In the genomic region with DNA sequence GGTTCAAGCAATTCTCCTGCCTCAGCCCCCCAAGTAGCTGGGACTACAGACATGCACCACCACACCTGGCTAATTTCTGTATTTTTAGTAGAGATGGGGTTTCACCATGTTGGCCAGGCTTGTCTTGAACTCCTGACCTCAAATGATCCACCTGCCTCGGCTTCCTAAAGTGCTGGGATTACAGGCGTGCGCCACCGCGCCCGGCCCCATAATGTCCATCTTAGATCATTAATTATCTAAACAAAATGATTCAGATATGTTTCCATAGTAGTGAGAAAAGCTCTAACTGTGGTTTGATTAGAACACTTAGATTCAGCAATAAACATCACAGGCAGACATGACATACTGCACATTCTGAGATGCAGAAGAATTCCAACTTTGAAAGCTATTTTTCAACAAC, we compare ENCODE assay signal across 8 cellular contexts.
DNase-seq lines count a peak whose midpoint lies in the region; ATAC-seq and TF ChIP-seq lines count a peak whose summit lies in the region.
"Not testable (repeated sequence)": the region's sequence is repeated elsewhere in the genome, so short reads cannot be mapped to it uniquely, and the experiment has no call there.

No MANE protein-coding gene starts in this region.

- peak overlapping the region; percentile 37 for H3K27ac Mint-ChIP-seq in activated CD8-positive, alpha-beta T cell treated with anti-CD3 and anti-CD28 coated beads for 36 hours
- peak overlapping the region; percentile 37 for H3K27ac Mint-ChIP-seq in activated naive CD8-positive, alpha-beta T cell treated with anti-CD3 and anti-CD28 coated beads for 36 hours
- H3K27ac Mint-ChIP-seq in chondrocyte (ENCODE audit: unreplicated experiment) (peak overlapping the region; percentile 24), nephron (peak overlapping the region; percentile 60 to 66 (median 64))

- not testable (repeated sequence) for H3K36me3 ChIP-seq in SU-DHL-6 (ENCODE audit: low read length); tibial artery

- H3K27me3 Mint-ChIP-seq in activated CD8-positive, alpha-beta T cell treated with anti-CD3 and anti-CD28 coated beads for 36 hours; activated naive CD8-positive, alpha-beta T cell treated with anti-CD3 and anti-CD28 coated beads for 36 hours; chondrocyte (ENCODE audit: low read depth); nephron (ENCODE audit: low read depth): not testable (repeated sequence)

- H3K9me3 ChIP-seq in SU-DHL-6 (ENCODE audit: insufficient read depth, low read length); tibial artery: not testable (repeated sequence)

- H3K4me1 Mint-ChIP-seq in activated CD8-positive, alpha-beta T cell treated with anti-CD3 and anti-CD28 coated beads for 36 hours (ENCODE audit: low read depth): peaks cover 82% of the 10 kb centered on the region
- H3K4me1 Mint-ChIP-seq in activated naive CD8-positive, alpha-beta T cell treated with anti-CD3 and anti-CD28 coated beads for 36 hours: peaks cover 71% of the 10 kb centered on the region
- H3K4me1 Mint-ChIP-seq in chondrocyte (ENCODE audit: low read depth) (peaks cover 89% of the 10 kb centered on the region), nephron (peaks cover 62% of the 10 kb centered on the region)

- CTCF ChIA-PET in activated CD8-positive, alpha-beta T cell treated with anti-CD3 and anti-CD28 coated beads for 36 hours (lab: Charles Lee): interaction anchor here (1.2 to 1.9 kb wide), 6 partner anchors 11 to 153 kb away, joined by 3 to 9 read pairs (median 5); a partner anchor contains a TSS

- not testable (repeated sequence) for H3K36me3 Mint-ChIP-seq in activated CD8-positive, alpha-beta T cell treated with anti-CD3 and anti-CD28 coated beads for 36 hours (ENCODE audit: low read depth); activated naive CD8-positive, alpha-beta T cell treated with anti-CD3 and anti-CD28 coated beads for 36 hours; chondrocyte (ENCODE audit: low read depth)
- peaks cover 12% of the 10 kb centered on the region for H3K36me3 Mint-ChIP-seq in nephron (ENCODE audit: low read depth)

- H3K4me2 ChIP-seq in SU-DHL-6 (ENCODE audit: low read depth, low read length, poor library complexity, severe bottlenecking): peak overlapping the region; percentile 88

- not testable (repeated sequence) for TF ChIP-seq CTCF in AG10803 (conservative IDR thresholded peaks at IDR 0.05; ENCODE audit: low read length); SU-DHL-6 (IDR thresholded peaks at IDR 0.05; ENCODE audit: insufficient read depth, low read length, poor library complexity, severe bottlenecking); activated CD8-positive, alpha-beta T cell treated with anti-CD3 and anti-CD28 coated beads for 36 hours (IDR thresholded peaks at IDR 0.05); chondrocyte (IDR thresholded peaks at IDR 0.05); nephron (IDR thresholded peaks at IDR 0.05; ENCODE audit: unreplicated experiment in 3 of 3); tibial artery (IDR thresholded peaks at IDR 0.05)

- peaks cover 90% of the 10 kb centered on the region for H3K79me2 ChIP-seq in SU-DHL-6 (ENCODE audit: insufficient read depth, low read length)

- H3K4me3 Mint-ChIP-seq in activated CD8-positive, alpha-beta T cell treated with anti-CD3 and anti-CD28 coated beads for 36 hours; activated naive CD8-positive, alpha-beta T cell treated with anti-CD3 and anti-CD28 coated beads for 36 hours; chondrocyte (ENCODE audit: unreplicated experiment): not testable (repeated sequence)
- H3K4me3 Mint-ChIP-seq in nephron: peak overlapping the region in 2 of 3 experiments; percentile 6 to 23

- POLR2A ChIA-PET in activated CD8-positive, alpha-beta T cell treated with anti-CD3 and anti-CD28 coated beads for 36 hours (lab: Charles Lee): interaction anchor here (3.2 kb wide), 1 partner anchor 106 kb away, joined by 10 read pairs; a partner anchor contains a TSS

- H3K27ac ChIP-seq in SU-DHL-6 (ENCODE audit: low read depth, low read length) (peak overlapping the region; percentile 9; the same call in 1 of the 2 replicates), tibial artery (peak overlapping the region; percentile 45 to 83)

- H3K9ac ChIP-seq in SU-DHL-6 (ENCODE audit: low read length): peak overlapping the region; percentile 1; the same call in 1 of the 2 replicates

- H3K9me2 ChIP-seq in SU-DHL-6 (replicated peaks; ENCODE audit: insufficient read depth, low read length): not testable (repeated sequence)

- intact Hi-C loops in activated CD8-positive, alpha-beta T cell treated with anti-CD3 and anti-CD28 coated beads for 36 hours (cut with micrococcal nuclease): loop anchor here (5.0 kb wide), 1 partner anchor 107 kb away; a partner anchor contains a TSS
- intact Hi-C loops in tibial artery (cut with DNase I; ENCODE audit: low total_unique reads): not testable (repeated sequence)

- H3K4me3 ChIP-seq in AG10803 (ENCODE audit: low read length); SU-DHL-6 (ENCODE audit: insufficient read depth, low read length, poor library complexity, severe bottlenecking); tibial artery: not testable (repeated sequence)

- H3K27me3 ChIP-seq in SU-DHL-6 (ENCODE audit: low read length); tibial artery: not testable (repeated sequence)

- H3K4me1 ChIP-seq in tibial artery: peaks cover 4 to 93% (median 39%) of the 10 kb centered on the region in 4 donors

- H2AFZ ChIP-seq in SU-DHL-6 (ENCODE audit: low read depth, low read length, severe bottlenecking): not testable (repeated sequence)

- ATAC-seq in activated CD8-positive, alpha-beta T cell treated with anti-CD3 and anti-CD28 coated beads for 36 hours: not testable (repeated sequence)

- H4K20me1 ChIP-seq in SU-DHL-6 (ENCODE audit: low read depth, low read length): not testable (repeated sequence)

- DNase-seq in AG10803 (ENCODE audit: low read depth) (peak; percentile 35), EH (ENCODE audit: low read depth) (peak; percentile 30)
- not testable (repeated sequence) for DNase-seq in activated CD8-positive, alpha-beta T cell treated with anti-CD3 and anti-CD28 coated beads for 36 hours; activated naive CD8-positive, alpha-beta T cell treated with anti-CD3 and anti-CD28 coated beads for 36 hours; chondrocyte (ENCODE audit: low spot score); tibial artery

- H3K9me3 Mint-ChIP-seq in activated CD8-positive, alpha-beta T cell treated with anti-CD3 and anti-CD28 coated beads for 36 hours; activated naive CD8-positive, alpha-beta T cell treated with anti-CD3 and anti-CD28 coated beads for 36 hours; chondrocyte (ENCODE audit: low read depth); nephron: not testable (repeated sequence)

- peaks cover 30% of the 10 kb centered on the region for H3F3A ChIP-seq in SU-DHL-6 (ENCODE audit: insufficient read depth)
